In the genomic region with DNA sequence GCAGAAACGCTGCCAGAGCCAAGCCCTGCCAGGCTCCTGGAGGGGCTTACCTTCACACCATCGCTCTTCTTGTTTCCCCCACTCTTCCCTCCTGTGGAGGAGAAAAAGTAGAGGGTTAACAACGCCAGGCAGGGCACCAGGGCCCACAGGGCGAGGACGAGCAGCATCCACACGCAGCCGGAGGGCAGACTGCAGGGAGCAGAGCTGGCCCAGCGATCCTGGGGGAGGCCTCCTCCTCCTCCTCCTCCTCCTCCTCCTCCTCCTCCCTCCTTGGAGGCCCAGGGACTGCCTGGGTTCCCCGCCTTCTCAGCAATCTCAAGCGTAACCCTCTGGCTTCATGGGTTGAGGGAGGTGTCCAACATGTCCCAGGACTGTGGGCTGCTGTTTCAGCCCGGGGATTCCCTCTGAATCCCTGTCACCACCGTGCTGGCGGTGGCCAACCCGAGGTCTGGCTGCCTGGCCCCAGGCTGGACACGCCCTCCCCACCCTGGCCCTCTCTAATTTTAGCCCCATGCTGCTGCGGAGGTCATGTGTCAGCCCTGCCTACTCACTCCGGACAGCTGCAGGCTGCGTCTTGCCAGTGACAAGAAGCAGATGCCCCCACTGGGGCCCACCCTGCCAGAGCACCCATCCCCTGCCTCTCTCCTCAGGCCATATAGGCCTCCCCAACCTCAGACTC, we compare ENCODE assay signal across 14 cellular contexts. TPM values are rescaled to one million over a fixed set of nuclear protein-coding genes. Genes with fewer than 3 reads are reported as not detected.
A peak's percentile ranks its signal among the peaks of the same experiment; 100 is the strongest.
DNase-seq lines count a peak whose midpoint lies in the region; ATAC-seq lines count a peak whose summit lies in the region.
"Had no signal": no experiment of that assay in that cellular context is flagged by ENCODE, and none has a peak within 500 bp of the region (broad histone marks: within the 10 kb centered on the region; RNA-seq: fewer than 3 reads in every experiment).

No MANE protein-coding gene starts in this region.

- no peak overlapping the region for H2BK12ac ChIP-seq in neuronal stem cell (ENCODE audit: low read length)

- peak overlapping the region; percentile 66 for H3K18ac ChIP-seq in neuronal stem cell (ENCODE audit: low read length)

- H3K9me3 Mint-ChIP-seq in activated naive CD8-positive, alpha-beta T cell treated with anti-CD3 and anti-CD28 coated beads for 36 hours, result no peaks in the 10 kb centered on the region
- H3K9me3 Mint-ChIP-seq: activated B cell treated with CpG ODN at 0.5 μM for 24 hours; activated T-cell treated with anti-CD3 and anti-CD28 coated beads, Interleukin-2, amount 50 U/mL, for 24 hours had no signal

- H3K79me1 ChIP-seq in neuronal stem cell (ENCODE audit: low read depth, low read length), result no peaks in the 10 kb centered on the region

- no CpG with 5 or more reads among the region's 18 CpGs for WGBS in neuronal stem cell (ENCODE audit: extremely low coverage in 2 of 2, insufficient read length in 2 of 2, insufficient replicate concordance in 1 of 2), 2 donors

- no peaks in the 10 kb centered on the region for H3K9me3 ChIP-seq in neuronal stem cell (replicated peaks in 1 of 2; ENCODE audit: control insufficient read depth in 2 of 2, insufficient read depth in 1 of 2, low read depth in 1 of 2, low read length in 2 of 2)

- no peak overlapping the region for H2BK120ac ChIP-seq in neuronal stem cell (ENCODE audit: low read depth, low read length)

- H4K8ac ChIP-seq in neuronal stem cell (ENCODE audit: low read depth, low read length), result no peak overlapping the region

- no peaks in the 10 kb centered on the region for H3K36me3 Mint-ChIP-seq in activated naive CD8-positive, alpha-beta T cell treated with anti-CD3 and anti-CD28 coated beads for 36 hours

- no peaks in the 10 kb centered on the region for H3K4me1 Mint-ChIP-seq in activated naive CD8-positive, alpha-beta T cell treated with anti-CD3 and anti-CD28 coated beads for 36 hours
- H3K4me1 Mint-ChIP-seq: activated B cell treated with CpG ODN at 0.5 μM for 24 hours had no signal

- H3K36me3 ChIP-seq in neuronal stem cell (replicated peaks in 1 of 2; ENCODE audit: control insufficient read depth in 2 of 2, insufficient read depth in 2 of 2, low read length in 2 of 2), result no peaks in the 10 kb centered on the region

- peak overlapping the region; percentile 52 for H2AFZ ChIP-seq in neuronal stem cell (ENCODE audit: low read length)

- no peak overlapping the region for H3K4me3 ChIP-seq in neuronal stem cell (ENCODE audit: low read length in 2 of 2)

- no peak overlapping the region for H3K27ac ChIP-seq in neuronal stem cell (replicated peaks; ENCODE audit: low read length)

- no peak overlapping the region for H3K27ac Mint-ChIP-seq in activated naive CD8-positive, alpha-beta T cell treated with anti-CD3 and anti-CD28 coated beads for 36 hours
- H3K27ac Mint-ChIP-seq: activated B cell treated with CpG ODN at 0.5 μM for 24 hours; activated T-cell treated with anti-CD3 and anti-CD28 coated beads, Interleukin-2, amount 50 U/mL, for 24 hours had no signal

- peak overlapping the region; percentile 24 for H3K4ac ChIP-seq in neuronal stem cell (ENCODE audit: low read length)

- DNase-seq in AG20443 (ENCODE audit: low spot score), result peak; percentile 92
- peak; percentile 55 for DNase-seq in amniotic epithelial cell (ENCODE audit: low read depth)
- peak; percentile 90 for DNase-seq in cardiac septum (ENCODE audit: low spot score)
- no peak for DNase-seq in neuronal stem cell (ENCODE audit: low spot score)
- no peak for DNase-seq in HPDE6-E6E7 (ENCODE audit: extremely low spot score)
- DNase-seq in T-helper 9 cell, result no peak
- DNase-seq in activated naive CD8-positive, alpha-beta T cell treated with anti-CD3 and anti-CD28 coated beads for 36 hours, result no peak
- DNase-seq: activated B cell treated with CpG ODN at 0.5 μM for 24 hours; activated T-cell treated with anti-CD3 and anti-CD28 coated beads, Interleukin-2, amount 50 U/mL, for 24 hours; DMS79; NCI-H1417 treated with DMSO at 0.1 percent for 48 hours; NCI-H748 treated with DMSO at 0.1 percent for 48 hours had no signal

- H2AK5ac ChIP-seq in neuronal stem cell (ENCODE audit: low read depth, low read length), result peak overlapping the region; percentile 71

- H3K27me3 Mint-ChIP-seq in activated naive CD8-positive, alpha-beta T cell treated with anti-CD3 and anti-CD28 coated beads for 36 hours, result no peaks in the 10 kb centered on the region
- H3K27me3 Mint-ChIP-seq: activated T-cell treated with anti-CD3 and anti-CD28 coated beads, Interleukin-2, amount 50 U/mL, for 24 hours had no signal

- no peak overlapping the region for H3K4me2 ChIP-seq in neuronal stem cell (ENCODE audit: insufficient read depth, low read length, poor library complexity, severe bottlenecking)

- intact Hi-C loops in cardiac septum (cut with DNase I), result loop anchor here (10.0 kb wide), 1 partner anchor 110 kb away; a partner anchor contains a TSS

- H3K4me1 ChIP-seq in neuronal stem cell (ENCODE audit: control insufficient read depth in 2 of 2, insufficient read depth in 1 of 2, low read depth in 1 of 2, low read length in 2 of 2), result peaks cover 21 to 29% of the 10 kb centered on the region in 2 donors

- H4K91ac ChIP-seq in neuronal stem cell (ENCODE audit: low read depth, low read length, poor library complexity), result no peak overlapping the region

- peak overlapping the region; percentile 69 for H2BK15ac ChIP-seq in neuronal stem cell (ENCODE audit: low read length)

- H3K27me3 ChIP-seq in neuronal stem cell (ENCODE audit: control insufficient read depth in 3 of 3, insufficient read depth in 3 of 3, low read depth in 1 of 3, low read length in 3 of 3), result no peaks in the 10 kb centered on the region

- no peak overlapping the region for H3K9ac ChIP-seq in neuronal stem cell (ENCODE audit: low read depth, low read length, poor library complexity)

- peak overlapping the region; percentile 45 for H3K23ac ChIP-seq in neuronal stem cell (ENCODE audit: low read depth, low read length, poor library complexity)

- no peak overlapping the region for H3K4me3 Mint-ChIP-seq in activated naive CD8-positive, alpha-beta T cell treated with anti-CD3 and anti-CD28 coated beads for 36 hours
- H3K4me3 Mint-ChIP-seq: activated B cell treated with CpG ODN at 0.5 μM for 24 hours; activated T-cell treated with anti-CD3 and anti-CD28 coated beads, Interleukin-2, amount 50 U/mL, for 24 hours had no signal

- H3K14ac ChIP-seq in neuronal stem cell (ENCODE audit: low read length), result no peak overlapping the region

- H2BK5ac ChIP-seq in neuronal stem cell (ENCODE audit: low read length), result peak overlapping the region; percentile 16

- no peak for ATAC-seq in GM19467 (IDR thresholded peaks at IDR 0.05; ENCODE audit: unreplicated experiment)

RNA-seq across cellular contexts. Expression of a gene that starts 44.3 kb away (rescaled TPM):
- 22.7 TPM for total RNA-seq in cardiac septum
- polyA plus RNA-seq in neuronal stem cell (2013, experiment 1 of 2), result 0.49 TPM
- polyA plus RNA-seq in neuronal stem cell (2013, experiment 2 of 2), result 0.58 TPM
- not detected for total RNA-seq in activated naive CD8-positive, alpha-beta T cell treated with anti-CD3 and anti-CD28 coated beads for 36 hours
- total RNA-seq: activated B cell treated with CpG ODN at 0.5 μM for 24 hours, SK-MEL-5 had no signal

RNA-seq across cellular contexts. Expression of a gene that starts 55.4 kb away (rescaled TPM):
- total RNA-seq in cardiac septum, result not detected
- not detected for polyA plus RNA-seq in neuronal stem cell (2013, experiment 1 of 2)
- 0.01 TPM for polyA plus RNA-seq in neuronal stem cell (2013, experiment 2 of 2)
- total RNA-seq in activated naive CD8-positive, alpha-beta T cell treated with anti-CD3 and anti-CD28 coated beads for 36 hours, result not detected
- total RNA-seq: activated B cell treated with CpG ODN at 0.5 μM for 24 hours, SK-MEL-5 had no signal

RNA-seq across cellular contexts. Expression of a gene that starts 57.5 kb away (rescaled TPM):
- 0.38 TPM for total RNA-seq in cardiac septum
- polyA plus RNA-seq in neuronal stem cell (2013, experiment 1 of 2), result 2.6 TPM
- polyA plus RNA-seq in neuronal stem cell (2013, experiment 2 of 2), result 2.5 TPM
- total RNA-seq in activated naive CD8-positive, alpha-beta T cell treated with anti-CD3 and anti-CD28 coated beads for 36 hours, result not detected
- total RNA-seq: activated B cell treated with CpG ODN at 0.5 μM for 24 hours, SK-MEL-5 had no signal

Comparison
In these comparisons a context has a peak if more than half of its experiments do, and no peak if none do; other contexts are left out.
1. DNase-seq: peak in AG20443 (single experiment), amniotic epithelial cell (single experiment) and cardiac septum (single experiment); none in neuronal stem cell (single experiment), HPDE6-E6E7 (single experiment), T-helper 9 cell (single experiment) and activated naive CD8-positive, alpha-beta T cell treated with anti-CD3 and anti-CD28 coated beads for 36 hours (single experiment).
2. RNA of a gene that starts 44.3 kb away (total RNA-seq): 22.7 TPM in cardiac septum (single experiment); not detected in activated naive CD8-positive, alpha-beta T cell treated with anti-CD3 and anti-CD28 coated beads for 36 hours; every median in the first group is over 10 times any median in the second.